Comparison of ENCODE assay signal across 1 cellular context in the genomic region with DNA sequence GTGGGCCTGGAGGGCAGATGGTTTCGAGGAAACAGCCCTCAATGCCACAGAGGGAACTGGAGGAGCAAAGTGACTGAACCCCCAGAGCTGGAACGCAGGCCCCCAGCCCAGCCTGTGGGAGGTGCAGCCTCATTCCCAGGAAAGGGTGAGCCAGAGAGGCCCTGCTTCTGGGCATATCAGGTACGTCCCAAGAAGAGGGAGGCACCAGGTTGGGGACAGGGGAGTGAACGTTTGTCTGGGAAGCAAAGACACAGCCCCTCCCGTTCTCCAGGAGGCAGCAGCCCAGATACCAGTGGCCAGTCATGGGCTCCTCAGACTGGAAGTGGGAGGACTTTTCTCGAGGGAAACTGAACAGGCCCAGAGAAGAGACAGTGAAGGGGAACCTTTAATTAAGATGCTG.
TF ChIP-seq lines count a peak whose summit lies in the region.

No MANE protein-coding gene starts in this region.

TF ChIP-seq in H1, 55 proteins besides CTCF, POLR2A, EP300 and RAD21 (continued from another document):
- TF ChIP-seq TBP (IDR thresholded peaks at IDR 0.05; ENCODE audit: low read depth, low read length), result no peak
- TF ChIP-seq NRF1 (IDR thresholded peaks at IDR 0.05; ENCODE audit: low read depth, low read length), result no peak
- no peak for TF ChIP-seq MAFK (IDR thresholded peaks at IDR 0.05; ENCODE audit: low read depth, low read length)
- TF ChIP-seq RNF2 (IDR thresholded peaks at IDR 0.05; ENCODE audit: borderline replicate concordance, low read depth, low read length, missing control alignments, poor library complexity, severe bottlenecking), result no peak
- TF ChIP-seq CREB1 (IDR thresholded peaks at IDR 0.05), result no peak
- TF ChIP-seq PHF8 (conservative IDR thresholded peaks at IDR 0.05; ENCODE audit: low read depth, low read length), result no peak
- TF ChIP-seq ATF3 (IDR thresholded peaks at IDR 0.05; ENCODE audit: insufficient read depth, low read depth, low read length), result no peak
- no peak for TF ChIP-seq GTF2F1 (IDR thresholded peaks at IDR 0.05; ENCODE audit: borderline replicate concordance, low read depth, low read length)
